ENCODE assay signal across 1 cellular context in genomic region chr3:38130631-38131065, GRCh38.
TF ChIP-seq lines count a peak whose summit lies in the region.

No MANE protein-coding gene starts in this region.

TF ChIP-seq in HepG2, 621 proteins besides CTCF, POLR2A, EP300 and RAD21 (continued from another document and continues in another):
- TF ChIP-seq ZNF609 (CRISPR knock-in tag; IDR thresholded peaks at IDR 0.05; ENCODE audit: borderline replicate concordance) (peak; percentile 62; the same call in 1 of the 2 replicates), PATZ1 (CRISPR knock-in tag; IDR thresholded peaks at IDR 0.05) (no peak), ZNF468 (CRISPR knock-in tag; IDR thresholded peaks at IDR 0.05) (no peak), ZXDC (CRISPR knock-in tag; IDR thresholded peaks at IDR 0.05) (no peak), ZNF574 (CRISPR knock-in tag; IDR thresholded peaks at IDR 0.05) (no peak), PREB (CRISPR knock-in tag; IDR thresholded peaks at IDR 0.05) (no peak), SALL1 (CRISPR knock-in tag; IDR thresholded peaks at IDR 0.05) (peak; percentile 89), ZNF879 (CRISPR knock-in tag; IDR thresholded peaks at IDR 0.05) (no peak), ZBTB26 (CRISPR knock-in tag; IDR thresholded peaks at IDR 0.05; ENCODE audit: borderline replicate concordance) (no peak), KAT2B (IDR thresholded peaks at IDR 0.05; ENCODE audit: borderline replicate concordance, low read depth, low read length) (no peak), PHF5A (CRISPR knock-in tag; IDR thresholded peaks at IDR 0.05; ENCODE audit: low read depth, unreplicated experiment) (no peak), PRDM15 (CRISPR knock-in tag; IDR thresholded peaks at IDR 0.05) (no peak), REPIN1 (CRISPR knock-in tag; IDR thresholded peaks at IDR 0.05; ENCODE audit: borderline replicate concordance, low read depth) (0 out of 2 replicates have a peak, but pooled peaks have one; percentile 13), MXD4 (CRISPR knock-in tag; IDR thresholded peaks at IDR 0.05) (no peak), ZNF644 (CRISPR knock-in tag; IDR thresholded peaks at IDR 0.05; ENCODE audit: low read depth) (no peak), HOXD1 (CRISPR knock-in tag; IDR thresholded peaks at IDR 0.05) (0 out of 2 replicates have a peak, but pooled peaks have one; percentile 42), ZNF20 (CRISPR knock-in tag; IDR thresholded peaks at IDR 0.05) (no peak), POLR2G (IDR thresholded peaks at IDR 0.05; ENCODE audit: low read depth, low read length) (no peak), SRF (IDR thresholded peaks at IDR 0.05; ENCODE audit: low read depth, low read length) (no peak), NR0B2 (CRISPR knock-in tag; IDR thresholded peaks at IDR 0.05) (no peak), NBN (conservative IDR thresholded peaks at IDR 0.05) (no peak), ZNF878 (CRISPR knock-in tag; IDR thresholded peaks at IDR 0.05) (no peak), PRDM10 (CRISPR knock-in tag; IDR thresholded peaks at IDR 0.05; ENCODE audit: low read depth) (no peak), PCBP2 (optimal IDR thresholded peaks at IDR 0.05; ENCODE audit: low read depth, low read length, poor library complexity, severe bottlenecking) (no peak), ZNF232 (CRISPR knock-in tag; IDR thresholded peaks at IDR 0.05; ENCODE audit: borderline replicate concordance) (peak; percentile 69; the same call in 1 of the 2 replicates), ELF3 (CRISPR knock-in tag; IDR thresholded peaks at IDR 0.05) (peak; percentile 49), MAFF (IDR thresholded peaks at IDR 0.05; ENCODE audit: low read depth, low read length) (no peak), ARID3A (IDR thresholded peaks at IDR 0.05; ENCODE audit: low read depth, low read length) (no peak)
